Comparison of ENCODE assay signal across 8 cellular contexts in the genomic region with DNA sequence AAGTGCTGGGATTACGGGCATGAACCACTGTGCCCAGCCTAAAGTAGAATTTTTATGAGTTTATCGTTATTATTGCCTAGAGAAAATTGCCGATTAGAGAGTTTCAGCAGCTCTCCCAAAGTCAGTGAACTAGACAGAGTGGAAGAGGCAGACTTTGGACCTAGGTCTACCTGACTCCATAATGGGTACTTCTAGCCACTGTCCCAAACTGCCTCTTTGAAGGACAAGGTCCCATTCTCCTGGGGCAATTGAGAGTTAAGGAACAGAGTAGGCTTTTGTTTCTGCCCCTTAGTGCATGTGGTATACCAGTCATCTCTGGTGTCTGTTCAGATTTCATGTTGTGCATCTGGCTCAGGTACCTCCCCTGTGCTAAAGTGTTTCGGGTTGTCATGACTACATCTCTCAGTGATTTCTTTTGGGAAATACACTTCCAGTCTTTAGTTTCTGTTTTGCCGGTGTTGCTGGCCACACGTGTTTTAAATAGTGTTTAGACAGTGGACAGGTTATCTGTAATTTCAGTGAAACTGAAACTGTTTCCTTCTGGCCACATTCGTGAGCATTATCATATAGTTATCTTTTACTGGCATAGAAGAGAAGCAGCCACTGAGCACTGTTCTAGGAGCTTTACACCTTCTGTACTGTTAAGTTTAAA. TPM values are rescaled to one million over a fixed set of nuclear protein-coding genes. Genes with fewer than 3 reads are reported as not detected.
DNase-seq lines count a peak whose midpoint lies in the region; ATAC-seq, FAIRE-seq and TF ChIP-seq lines count a peak whose summit lies in the region.

No MANE protein-coding gene starts in this region.

- no CpG with 5 or more reads among the region's 7 CpGs for WGBS in mesendoderm (ENCODE audit: extremely low coverage, insufficient coverage, low lambda C conversion rate)

- FAIRE-seq in GM12891 (lab: Jason Lieb, UNC): peak; percentile 74

- H3K27me3 ChIP-seq in mesendoderm (ENCODE audit: insufficient read depth, low read length, poor library complexity) (no peaks in the 10 kb centered on the region), Peyer's patch (no peaks in the 10 kb centered on the region)

- H3K4ac ChIP-seq in mesendoderm (ENCODE audit: low read depth, low read length): no peak overlapping the region

- TF ChIP-seq POLR2A in GM12891 (IDR thresholded peaks at IDR 0.05; ENCODE audit: low read depth, low read length) (no peak), Peyer's patch (IDR thresholded peaks at IDR 0.05) (no peak)

- H2BK15ac ChIP-seq in mesendoderm (replicated peaks; ENCODE audit: low read depth): no peak overlapping the region

- no peak overlapping the region for H3K23ac ChIP-seq in mesendoderm (ENCODE audit: low read length)

- H3K4me2 ChIP-seq in mesendoderm (ENCODE audit: low read length): no peak overlapping the region

- H3K27ac ChIP-seq in mesendoderm (ENCODE audit: low read depth, low read length) (no peak overlapping the region), Peyer's patch (peak overlapping the region in 2 of 4 donors; percentile 55 to 78)

- peak; percentile 25 for DNase-seq in GM12891 (ENCODE audit: insufficient read length, low spot score)
- peak; percentile 39 for DNase-seq in HT1080 (ENCODE audit: low read depth)
- peak; percentile 16 for DNase-seq in fibroblast of pulmonary artery (ENCODE audit: low read depth)
- DNase-seq in NCI-H510A treated with DMSO at 0.1 percent for 48 hours (lab: John Stamatoyannopoulos, UW): no peak
- DNase-seq in mesendoderm: no peak
- DNase-seq in stimulated activated CD4-positive, alpha-beta T cell treated with anti-CD3 and anti-CD28 coated beads, Interleukin-12 subunit alpha, Interleukin-12 subunit beta, amount 100 ng/mL, for 4 hours: no peak
- DNase-seq in Peyer's patch: no peak

- H3K79me1 ChIP-seq in mesendoderm (ENCODE audit: low read length): no peaks in the 10 kb centered on the region

- no peak overlapping the region for H2AK5ac ChIP-seq in mesendoderm (ENCODE audit: low read length)

- no peak overlapping the region for H3K56ac ChIP-seq in mesendoderm (ENCODE audit: low read length)

- H4K5ac ChIP-seq in mesendoderm (ENCODE audit: low read length): no peak overlapping the region

- H2BK5ac ChIP-seq in mesendoderm (ENCODE audit: low read length): no peak overlapping the region

- no peak overlapping the region for H3K4me3 ChIP-seq in fibroblast of pulmonary artery (replicated peaks; ENCODE audit: low read depth, low read length)
- no peak overlapping the region for H3K4me3 ChIP-seq in mesendoderm (ENCODE audit: low read length)
- H3K4me3 ChIP-seq in Peyer's patch: peak overlapping the region in 2 of 4 donors; percentile 32 to 65

- no peak overlapping the region for H3K9ac ChIP-seq in mesendoderm (ENCODE audit: low read length)

- H3K9me3 ChIP-seq in Peyer's patch: no peaks in the 10 kb centered on the region

- no peaks in the 10 kb centered on the region for H3K79me2 ChIP-seq in mesendoderm (ENCODE audit: control insufficient read depth, insufficient read depth, low read length)

- no peaks in the 10 kb centered on the region for H3K36me3 ChIP-seq in mesendoderm (ENCODE audit: control insufficient read depth, insufficient read depth, low read length)
- no peaks in the 10 kb centered on the region for H3K36me3 ChIP-seq in Peyer's patch

- TF ChIP-seq CTCF in fibroblast of pulmonary artery (IDR thresholded peaks at IDR 0.05; ENCODE audit: low read length, missing control alignments) (no peak), Peyer's patch (IDR thresholded peaks at IDR 0.05) (no peak)

- no peak overlapping the region for H3K18ac ChIP-seq in mesendoderm (ENCODE audit: low read length)

- H4K8ac ChIP-seq in mesendoderm (ENCODE audit: low read depth, low read length): no peak overlapping the region

- H2BK120ac ChIP-seq in mesendoderm (ENCODE audit: low read depth, low read length): no peak overlapping the region

- peak; percentile 96 for ATAC-seq in GM21447 (IDR thresholded peaks at IDR 0.05; ENCODE audit: unreplicated experiment)

- H3K4me1 ChIP-seq in mesendoderm (ENCODE audit: control insufficient read depth, low read depth, low read length): no peaks in the 10 kb centered on the region
- peaks cover 0 to 8% (median 0%) of the 10 kb centered on the region in 4 donors for H3K4me1 ChIP-seq in Peyer's patch

TF ChIP-seq in GM12891, 5 proteins besides CTCF, POLR2A, EP300 and RAD21:
- TF ChIP-seq PAX5 (IDR thresholded peaks at IDR 0.05; ENCODE audit: insufficient read depth, low read length, severe bottlenecking) (no peak), POLR2AphosphoS5 (IDR thresholded peaks at IDR 0.05; ENCODE audit: low read depth, low read length) (no peak), TAF1 (IDR thresholded peaks at IDR 0.05; ENCODE audit: low read depth, low read length) (no peak), SPI1 (IDR thresholded peaks at IDR 0.05; ENCODE audit: low read depth, low read length) (no peak), POU2F2 (IDR thresholded peaks at IDR 0.05; ENCODE audit: low read depth, low read length) (no peak)

RNA-seq across cellular contexts. Expression of a gene that starts 4.7 kb away (rescaled TPM):
- polyA plus RNA-seq in GM12891 (2012; ENCODE audit: low read depth, missing spikeins): 0.01 TPM
- total RNA-seq in HT1080 (2014; rRNA removed; shearing (Covaris generic)): 0.02 TPM in 1 of 2 replicates, not detected in the other
- polyA plus RNA-seq in HT1080 (2015; cell fraction: cytosol; rRNA removed): 0.03 TPM in 1 of 2 replicates, not detected in the other
- polyA plus RNA-seq in HT1080 (2015; cell fraction: nucleus; rRNA removed): 0.02 and 0.04 TPM in 2 replicates
- 0.14 TPM for polyA plus RNA-seq in mesendoderm (2013, experiment 1 of 2)
- 0.17 TPM for polyA plus RNA-seq in mesendoderm (2013, experiment 2 of 2)
- total RNA-seq in Peyer's patch: 10 to 100 TPM in 3 of 4 donors, 1 to 10 TPM in 1; 3.3 to 99.1 (median 77.1) TPM

RNA-seq across cellular contexts. Expression of a gene that starts 52.5 kb away (rescaled TPM):
- polyA plus RNA-seq in GM12891 (2012; ENCODE audit: low read depth, missing spikeins): 0.03 TPM
- 0.03 TPM in 1 of 2 replicates, not detected in the other for total RNA-seq in HT1080 (2014; rRNA removed; shearing (Covaris generic))
- 0.01 TPM in 1 of 2 replicates, not detected in the other for polyA plus RNA-seq in HT1080 (2015; cell fraction: cytosol; rRNA removed)
- not detected in 2 replicates for polyA plus RNA-seq in HT1080 (2015; cell fraction: nucleus; rRNA removed)
- 0.17 TPM for polyA plus RNA-seq in mesendoderm (2013, experiment 1 of 2)
- polyA plus RNA-seq in mesendoderm (2013, experiment 2 of 2): 0.18 TPM
- total RNA-seq in Peyer's patch: 10 to 100 TPM in 2 of 4 donors, 1 to 10 TPM in 2; 8.1 to 22.0 (median 11.1) TPM

Comparison
In these comparisons a context has a peak if more than half of its experiments do, and no peak if none do; other contexts are left out.
1. DNase-seq: peak in GM12891 (single experiment), HT1080 (single experiment) and fibroblast of pulmonary artery (single experiment); none in NCI-H510A treated with DMSO at 0.1 percent for 48 hours (single experiment), mesendoderm (single experiment), stimulated activated CD4-positive, alpha-beta T cell treated with anti-CD3 and anti-CD28 coated beads, Interleukin-12 subunit alpha, Interleukin-12 subunit beta, amount 100 ng/mL, for 4 hours (single experiment) and Peyer's patch (0 of 3).